Comparison of ENCODE assay signal across 1 cellular context in the genomic region with DNA sequence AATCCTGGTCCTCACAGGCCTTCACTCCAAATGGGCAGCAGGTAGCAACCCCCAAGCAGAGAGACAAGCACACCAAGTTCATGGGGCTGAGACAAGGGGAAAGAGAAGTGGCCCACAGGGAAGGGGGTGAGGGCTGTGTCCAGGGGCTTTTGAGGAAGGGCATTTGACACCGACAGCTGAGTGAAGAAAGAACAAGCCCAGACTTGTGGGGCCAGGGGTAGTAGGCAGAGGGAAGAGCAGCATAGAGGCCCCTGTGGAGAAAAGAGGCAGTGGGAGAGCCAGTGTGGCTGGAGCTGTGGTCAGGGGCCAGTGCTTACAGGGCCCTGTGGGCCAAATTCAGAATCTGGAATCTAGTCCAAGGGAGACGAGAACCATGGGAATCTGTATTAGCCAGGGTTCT.
TF ChIP-seq lines count a peak whose summit lies in the region.

No MANE protein-coding gene starts in this region.

TF ChIP-seq in SK-N-SH treated with all-trans-retinoic acid at 6 μM for 48 hours, 23 proteins besides CTCF, POLR2A, EP300 and RAD21 (continued from another document):
- TF ChIP-seq TSHZ2 (CRISPR knock-in tag; IDR thresholded peaks at IDR 0.05) (no peak), OSR1 (CRISPR knock-in tag; IDR thresholded peaks at IDR 0.05) (no peak), ZC3H10 (CRISPR knock-in tag; IDR thresholded peaks at IDR 0.05) (no peak), ARNTL (CRISPR knock-in tag; IDR thresholded peaks at IDR 0.05; ENCODE audit: borderline replicate concordance, low read depth) (no peak), ZFP3 (CRISPR knock-in tag; IDR thresholded peaks at IDR 0.05) (no peak), ZFP30 (CRISPR knock-in tag; IDR thresholded peaks at IDR 0.05) (no peak), POU6F1 (CRISPR knock-in tag; IDR thresholded peaks at IDR 0.05; ENCODE audit: borderline replicate concordance, low read depth) (no peak), RARB (CRISPR knock-in tag; IDR thresholded peaks at IDR 0.05) (no peak), TCF4 (CRISPR knock-in tag; IDR thresholded peaks at IDR 0.05; ENCODE audit: borderline replicate concordance) (no peak), BACH2 (CRISPR knock-in tag; IDR thresholded peaks at IDR 0.05; ENCODE audit: borderline replicate concordance) (no peak), GLIS3 (CRISPR knock-in tag; IDR thresholded peaks at IDR 0.05) (no peak), ZNF8 (CRISPR knock-in tag; IDR thresholded peaks at IDR 0.05) (no peak)
- TF ChIP-seq, protein P1, sequence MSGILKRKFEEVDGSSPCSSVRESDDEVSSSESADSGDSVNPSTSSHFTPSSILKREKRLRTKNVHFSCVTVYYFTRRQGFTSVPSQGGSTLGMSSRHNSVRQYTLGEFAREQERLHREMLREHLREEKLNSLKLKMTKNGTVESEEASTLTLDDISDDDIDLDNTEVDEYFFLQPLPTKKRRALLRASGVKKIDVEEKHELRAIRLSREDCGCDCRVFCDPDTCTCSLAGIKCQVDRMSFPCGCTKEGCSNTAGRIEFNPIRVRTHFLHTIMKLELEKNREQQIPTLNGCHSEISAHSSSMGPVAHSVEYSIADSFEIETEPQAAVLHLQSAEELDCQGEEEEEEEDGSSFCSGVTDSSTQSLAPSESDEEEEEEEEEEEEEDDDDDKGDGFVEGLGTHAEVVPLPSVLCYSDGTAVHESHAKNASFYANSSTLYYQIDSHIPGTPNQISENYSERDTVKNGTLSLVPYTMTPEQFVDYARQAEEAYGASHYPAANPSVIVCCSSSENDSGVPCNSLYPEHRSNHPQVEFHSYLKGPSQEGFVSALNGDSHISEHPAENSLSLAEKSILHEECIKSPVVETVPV (CRISPR knock-in tag; IDR thresholded peaks at IDR 0.05): no peak
